ENCODE assay signal across 13 cellular contexts in genomic region chr19:3024870-3025515, GRCh38. TPM values are rescaled to one million over a fixed set of nuclear protein-coding genes. Genes with fewer than 3 reads are reported as not detected.
DNase-seq lines count a peak whose midpoint lies in the region; ATAC-seq and TF ChIP-seq lines count a peak whose summit lies in the region.
"Had no signal": no experiment of that assay in that cellular context is flagged by ENCODE, and none has a peak within 500 bp of the region (broad histone marks: within the 10 kb centered on the region; RNA-seq: fewer than 3 reads in every experiment).

No MANE protein-coding gene starts in this region.

- no peak for DNase-seq in activated CD4-positive, alpha-beta T cell treated with anti-CD3 and anti-CD28 coated beads, Interleukin-2, amount 10 ng/mL, durations not matched to agents 24 days and 14 days
- DNase-seq in activated CD4-positive, alpha-beta T cell treated with anti-CD3 and anti-CD28 coated beads for 1 hour: no peak
- DNase-seq in RPMI8226: peak; percentile 69
- DNase-seq in retina: peak; percentile 68
- DNase-seq in breast epithelium (ENCODE audit: low spot score in 2 of 2): no peak
- DNase-seq in COLO829 (ENCODE audit: low spot score): no peak
- DNase-seq: amygdala; effector memory CD8-positive, alpha-beta T cell; head of caudate nucleus; thyroid gland had no signal

- H3K9me3 ChIP-seq in breast epithelium: no peaks in the 10 kb centered on the region
- H3K9me3 ChIP-seq: thyroid gland had no signal

- no peak for TF ChIP-seq CTCF in breast epithelium (IDR thresholded peaks at IDR 0.05)

- H3K4me1 ChIP-seq in breast epithelium: peaks cover 0 to 6% of the 10 kb centered on the region in 2 donors

- no peaks in the 10 kb centered on the region for H3K27me3 ChIP-seq in breast epithelium
- H3K27me3 ChIP-seq: thyroid gland had no signal

- intact Hi-C loops in activated CD4-positive, alpha-beta T cell treated with anti-CD3 and anti-CD28 coated beads, Interleukin-2, amount 10 ng/mL, durations not matched to agents 24 days and 14 days (cut with micrococcal nuclease): no loop called here
- intact Hi-C loops in breast epithelium (cut with DNase I; ENCODE audit: low total_unique reads): no loop called here

- H3K4me3 Mint-ChIP-seq in activated CD4-positive, alpha-beta T cell treated with anti-CD3 and anti-CD28 coated beads, Interleukin-2, amount 10 ng/mL, durations not matched to agents 24 days and 14 days: peak overlapping the region; percentile 39

- no peaks in the 10 kb centered on the region for H3K36me3 Mint-ChIP-seq in activated CD4-positive, alpha-beta T cell treated with anti-CD3 and anti-CD28 coated beads, Interleukin-2, amount 10 ng/mL, durations not matched to agents 24 days and 14 days (ENCODE audit: low read depth)

- no peak overlapping the region for H3K27ac ChIP-seq in breast epithelium
- H3K27ac ChIP-seq: thyroid gland had no signal

- H3K4me1 Mint-ChIP-seq in activated CD4-positive, alpha-beta T cell treated with anti-CD3 and anti-CD28 coated beads, Interleukin-2, amount 10 ng/mL, durations not matched to agents 24 days and 14 days: peaks cover 13% of the 10 kb centered on the region

- TF ChIP-seq POLR2A in breast epithelium (IDR thresholded peaks at IDR 0.05): no peak

- ATAC-seq in esophagus mucosa (peak; percentile 7), HG02938 (IDR thresholded peaks at IDR 0.05; ENCODE audit: unreplicated experiment) (no peak)
- ATAC-seq: effector memory CD8-positive, alpha-beta T cell had no signal

- H3K4me3 ChIP-seq in breast epithelium: no peak overlapping the region
- H3K4me3 ChIP-seq: thyroid gland had no signal

- H3K27me3 Mint-ChIP-seq in activated CD4-positive, alpha-beta T cell treated with anti-CD3 and anti-CD28 coated beads, Interleukin-2, amount 10 ng/mL, durations not matched to agents 24 days and 14 days: peaks cover 28% of the 10 kb centered on the region

- H3K9me3 Mint-ChIP-seq in activated CD4-positive, alpha-beta T cell treated with anti-CD3 and anti-CD28 coated beads, Interleukin-2, amount 10 ng/mL, durations not matched to agents 24 days and 14 days: no peaks in the 10 kb centered on the region
- H3K9me3 Mint-ChIP-seq: effector memory CD8-positive, alpha-beta T cell had no signal

- no peaks in the 10 kb centered on the region for H3K36me3 ChIP-seq in breast epithelium
- H3K36me3 ChIP-seq: thyroid gland had no signal

- no peak overlapping the region for H3K27ac Mint-ChIP-seq in activated CD4-positive, alpha-beta T cell treated with anti-CD3 and anti-CD28 coated beads, Interleukin-2, amount 10 ng/mL, durations not matched to agents 24 days and 14 days
- H3K27ac Mint-ChIP-seq: effector memory CD8-positive, alpha-beta T cell had no signal

RNA-seq across cellular contexts. Expression of gene TLE2, which starts 4.1 kb away (rescaled TPM):
- total RNA-seq in activated CD4-positive, alpha-beta T cell treated with anti-CD3 and anti-CD28 coated beads, Interleukin-2, amount 10 ng/mL, durations not matched to agents 24 days and 14 days: 1.4 and 2.3 TPM in 2 replicates
- 6.3 TPM for total RNA-seq in esophagus mucosa
- 10 to 100 TPM; 25.3 to 65.6 (median 35.1) TPM for total RNA-seq in breast epithelium

RNA-seq across cellular contexts. Expression of gene TLE5, which starts 37.3 kb away (rescaled TPM):
- total RNA-seq in activated CD4-positive, alpha-beta T cell treated with anti-CD3 and anti-CD28 coated beads, Interleukin-2, amount 10 ng/mL, durations not matched to agents 24 days and 14 days: 380 and 392 TPM in 2 replicates
- 238 TPM for total RNA-seq in esophagus mucosa
- 100 to 1,000 TPM; 329 to 407 (median 397) TPM for total RNA-seq in breast epithelium

RNA-seq across cellular contexts. Expression of gene TLE6, which starts 47.6 kb away (rescaled TPM):
- total RNA-seq in activated CD4-positive, alpha-beta T cell treated with anti-CD3 and anti-CD28 coated beads, Interleukin-2, amount 10 ng/mL, durations not matched to agents 24 days and 14 days: 1.1 and 1.3 TPM in 2 replicates
- total RNA-seq in esophagus mucosa: 0.40 TPM
- 1 to 10 TPM; 1.6 to 4.3 (median 3.2) TPM for total RNA-seq in breast epithelium
- total RNA-seq: A673 had no signal

Comparison
In these comparisons a context has a peak if more than half of its experiments do, and no peak if none do; other contexts are left out.
1. DNase-seq: peak in RPMI8226 (single experiment) and retina (single experiment); none in activated CD4-positive, alpha-beta T cell treated with anti-CD3 and anti-CD28 coated beads, Interleukin-2, amount 10 ng/mL, durations not matched to agents 24 days and 14 days (single experiment), activated CD4-positive, alpha-beta T cell treated with anti-CD3 and anti-CD28 coated beads for 1 hour (single experiment), breast epithelium (0 of 2) and COLO829 (single experiment).